Comparison of ENCODE assay signal across 20 cellular contexts in the genomic region with DNA sequence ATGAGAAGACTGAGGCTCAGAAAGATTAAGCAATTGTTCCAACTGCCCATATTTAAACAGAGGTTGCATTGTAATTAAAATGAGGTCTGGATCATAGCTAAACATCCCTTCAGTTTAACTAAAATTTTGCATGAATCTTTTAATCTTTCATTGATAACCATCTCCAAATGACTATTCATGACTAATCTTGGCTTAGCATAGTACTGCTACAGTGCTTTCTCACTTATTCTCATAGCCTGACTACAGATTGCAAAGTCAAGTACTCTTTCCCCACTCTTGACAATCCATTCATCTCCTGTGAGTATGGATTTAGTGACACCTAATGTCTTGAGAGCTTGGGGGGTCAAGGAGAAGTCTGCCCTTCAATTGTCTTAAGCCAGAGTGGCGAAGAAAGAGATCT.
DNase-seq lines count a peak whose midpoint lies in the region; ATAC-seq and TF ChIP-seq lines count a peak whose summit lies in the region.
"Had no signal": no experiment of that assay in that cellular context is flagged by ENCODE, and none has a peak within 500 bp of the region (broad histone marks: within the 10 kb centered on the region; RNA-seq: fewer than 3 reads in every experiment).

No MANE protein-coding gene starts in this region.

- peak overlapping the region; percentile 46 for H2AFZ ChIP-seq in mammary epithelial cell (ENCODE audit: low read depth, low read length)

- H3K4me1 ChIP-seq in mammary epithelial cell (ENCODE audit: insufficient read depth, low read length) = peaks cover 10% of the 10 kb centered on the region
- H3K4me1 ChIP-seq in breast epithelium = no peaks in the 10 kb centered on the region
- H3K4me1 ChIP-seq in foreskin keratinocyte = no peaks in the 10 kb centered on the region
- H3K4me1 ChIP-seq: BLaER1, Caco-2, Peyer's patch had no signal

- intact Hi-C loops in mammary epithelial cell (cut with micrococcal nuclease) (loop anchor here (2.0 to 5.0 kb wide), 4 partner anchors 76 to 1080 kb away; no protein-coding TSS in a partner anchor), breast epithelium (cut with DNase I; ENCODE audit: low total_unique reads) (no loop called here)

- CTCF ChIA-PET in mammary epithelial cell (lab: Charles Lee; ENCODE audit: low non-redundant PET) = no interaction called here

- BruUV-seq in mammary epithelial cell (replicated peaks; lab: Mats Ljungman, UMichigan) = no TSS peak

- no peak overlapping the region for H3K9ac ChIP-seq in mammary epithelial cell (ENCODE audit: insufficient read depth, low read length)
- H3K9ac ChIP-seq: BLaER1 had no signal

- H3K36me3 ChIP-seq in mammary epithelial cell (ENCODE audit: insufficient read depth, low read length) = no peaks in the 10 kb centered on the region
- no peaks in the 10 kb centered on the region for H3K36me3 ChIP-seq in breast epithelium
- H3K36me3 ChIP-seq: BLaER1, Peyer's patch, SJCRH30 had no signal

- WGBS in mammary epithelial cell (ENCODE audit: low coverage, missing lambda C conversion rate) = 100% methylated on average over 1 of the region's 1 CpG

- TF ChIP-seq POLR2A in breast epithelium (IDR thresholded peaks at IDR 0.05) = no peak
- TF ChIP-seq POLR2A in GM18505 (IDR thresholded peaks at IDR 0.05; ENCODE audit: borderline replicate concordance, extremely low read depth, insufficient read depth, insufficient read length) = no peak

- H3K27me3 ChIP-seq in mammary epithelial cell (ENCODE audit: insufficient read depth, low read length) = no peaks in the 10 kb centered on the region
- H3K27me3 ChIP-seq in breast epithelium = no peaks in the 10 kb centered on the region
- no peaks in the 10 kb centered on the region for H3K27me3 ChIP-seq in foreskin keratinocyte
- H3K27me3 ChIP-seq: BLaER1, Peyer's patch, SJCRH30 had no signal

- TF ChIP-seq CTCF in mammary epithelial cell (conservative IDR thresholded peaks at IDR 0.05 in 1 of 2, IDR thresholded peaks at IDR 0.05 in 1 of 2; ENCODE audit: extremely low read depth in 1 of 2, insufficient read depth in 1 of 2, low read depth in 1 of 2, low read length in 2 of 2) (no peak), breast epithelium (IDR thresholded peaks at IDR 0.05) (no peak), foreskin keratinocyte (conservative IDR thresholded peaks at IDR 0.05) (peak; percentile 15)

- H3K27ac ChIP-seq in mammary epithelial cell (ENCODE audit: insufficient read depth, low read depth, low read length) = no peak overlapping the region
- no peak overlapping the region for H3K27ac ChIP-seq in breast epithelium
- H3K27ac ChIP-seq in foreskin keratinocyte = no peak overlapping the region
- H3K27ac ChIP-seq: BLaER1, Peyer's patch, SJCRH30 had no signal

- ATAC-seq in SK-N-SH treated with all-trans-retinoic acid at 6 μM for 48 hours (peak; percentile 74), foreskin keratinocyte (peak; percentile 38), GM18505 (IDR thresholded peaks at IDR 0.05; ENCODE audit: unreplicated experiment) (no peak), GM19324 (IDR thresholded peaks at IDR 0.05; ENCODE audit: low FRiP score, unreplicated experiment) (no peak)

- H3K4me3 ChIP-seq in mammary epithelial cell (replicated peaks in 1 of 3; ENCODE audit: insufficient read depth in 1 of 3, low read depth in 2 of 3, low read length in 3 of 3) (no peak overlapping the region), breast epithelium (no peak overlapping the region)
- H3K4me3 ChIP-seq: BLaER1, Peyer's patch, SJCRH30 had no signal

- in situ Hi-C loops in mammary epithelial cell (cut with MboI; ENCODE audit: low sequenced_read_pairs in 2 of 2) = loop anchor here (5.0 kb wide), 2 partner anchors 139 to 144 kb away; no protein-coding TSS in a partner anchor

- H3K79me2 ChIP-seq in mammary epithelial cell (ENCODE audit: insufficient read depth, low read length) = no peaks in the 10 kb centered on the region

- H4K20me1 ChIP-seq in mammary epithelial cell (ENCODE audit: insufficient read depth, low read length) = no peaks in the 10 kb centered on the region
- H4K20me1 ChIP-seq: BLaER1 had no signal

- DNase-seq in mammary epithelial cell = peak; percentile 69
- no peak for DNase-seq in breast epithelium (ENCODE audit: low spot score in 2 of 2)
- DNase-seq in foreskin keratinocyte = peak in 1 of 2 donors; percentile 30
- DNase-seq in CD1c-positive myeloid dendritic cell (ENCODE audit: extremely low spot score) = no peak
- DNase-seq in NCI-H2029 (lab: John Stamatoyannopoulos, UW) = no peak
- DNase-seq: activated CD4-positive, alpha-beta T cell treated with anti-CD3 and anti-CD28 coated beads, Interleukin-2, amount 10 ng/mL, durations not matched to agents 24 days and 14 days; activated naive CD4-positive, alpha-beta T cell treated with anti-CD3 and anti-CD28 coated beads for 36 hours; amygdala; Caco-2; DND-41; head of caudate nucleus; NCI-H510A; Peyer's patch; small intestine; stimulated activated CD4-positive, alpha-beta T cell treated with anti-CD3 and anti-CD28 coated beads, Interleukin-1b, Interleukin-23, amount 100 ng/mL, for 48 hours had no signal

- H3K9me3 ChIP-seq in mammary epithelial cell (replicated peaks; ENCODE audit: insufficient read depth, low read length) (no peaks in the 10 kb centered on the region), breast epithelium (peaks cover 0 to 12% of the 10 kb centered on the region in 2 donors)
- H3K9me3 ChIP-seq: Peyer's patch, SJCRH30 had no signal

- dilution Hi-C loops in mammary epithelial cell (cut with HindIII; ENCODE audit: low sequenced_read_pairs) = no loop called here

- no peak overlapping the region for H3K4me2 ChIP-seq in mammary epithelial cell (ENCODE audit: insufficient read depth, low read depth, low read length)
- H3K4me2 ChIP-seq: BLaER1 had no signal

TF ChIP-seq in SK-N-SH treated with all-trans-retinoic acid at 6 μM for 48 hours, 23 proteins besides CTCF, POLR2A, EP300 and RAD21:
- TF ChIP-seq ISL1 (CRISPR knock-in tag; IDR thresholded peaks at IDR 0.05) (0 out of 2 replicates have a peak, but pooled peaks have one; percentile 28), RARB (CRISPR knock-in tag; IDR thresholded peaks at IDR 0.05) (no peak)

Comparison
In these comparisons a context has a peak if more than half of its experiments do, and no peak if none do; other contexts are left out.
1. ATAC-seq: peak in SK-N-SH treated with all-trans-retinoic acid at 6 μM for 48 hours (single experiment) and foreskin keratinocyte (single experiment); none in GM18505 (single experiment) and GM19324 (single experiment).